Comparison of ENCODE assay signal across 18 cellular contexts in genomic region chr3:190414297-190414696, GRCh38. TPM values are rescaled to one million over a fixed set of nuclear protein-coding genes. Genes with fewer than 3 reads are reported as not detected.
DNase-seq lines count a peak whose midpoint lies in the region; ATAC-seq and TF ChIP-seq lines count a peak whose summit lies in the region.
"Had no signal": no experiment of that assay in that cellular context is flagged by ENCODE, and none has a peak within 500 bp of the region (broad histone marks: within the 10 kb centered on the region; RNA-seq: fewer than 3 reads in every experiment).

No MANE protein-coding gene starts in this region.

- 88 to 100% methylated on average over 2 to 3 of the region's 3 CpGs for WGBS in endodermal cell (ENCODE audit: insufficient coverage in 1 of 2, insufficient read length in 1 of 2), 2 experiments

- no peak overlapping the region for H3K4me3 Mint-ChIP-seq in endodermal cell
- no peak overlapping the region for H3K4me3 Mint-ChIP-seq in stimulated activated effector memory CD8-positive, alpha-beta T cell treated with anti-CD3 and anti-CD28 coated beads, Interleukin-12 subunit alpha, Interleukin-12 subunit beta, amount 100 ng/mL, for 72 hours
- H3K4me3 Mint-ChIP-seq: HFFc6 had no signal

- H3K9me3 Mint-ChIP-seq in endodermal cell, result peaks cover 10% of the 10 kb centered on the region
- no peaks in the 10 kb centered on the region for H3K9me3 Mint-ChIP-seq in stimulated activated effector memory CD8-positive, alpha-beta T cell treated with anti-CD3 and anti-CD28 coated beads, Interleukin-12 subunit alpha, Interleukin-12 subunit beta, amount 100 ng/mL, for 72 hours
- H3K9me3 Mint-ChIP-seq: HFFc6 had no signal

- H3K27ac ChIP-seq in right atrium auricular region (no peak overlapping the region), endodermal cell (ENCODE audit: low read depth, low read length) (no peak overlapping the region)
- H3K27ac ChIP-seq: BLaER1 treated with 17β-estradiol and CSF1 and Interleukin-3, amounts not matched to agents 10 nM and 100 nM; HL-60 had no signal

- TF ChIP-seq CTCF in right atrium auricular region (IDR thresholded peaks at IDR 0.05) (no peak), endodermal cell (conservative IDR thresholded peaks at IDR 0.05) (no peak)

- H3K36me3 ChIP-seq in right atrium auricular region (no peaks in the 10 kb centered on the region), endodermal cell (ENCODE audit: control insufficient read depth, insufficient read depth, low read length) (no peaks in the 10 kb centered on the region)

- no peaks in the 10 kb centered on the region for H3K27me3 Mint-ChIP-seq in endodermal cell (ENCODE audit: insufficient read depth)

- intact Hi-C loops in Right ventricle myocardium superior (cut with DNase I) (no loop called here), left ventricle myocardium superior (cut with micrococcal nuclease) (no loop called here)

- no peak overlapping the region for H3K27ac Mint-ChIP-seq in endodermal cell
- H3K27ac Mint-ChIP-seq in stimulated activated effector memory CD8-positive, alpha-beta T cell treated with anti-CD3 and anti-CD28 coated beads, Interleukin-12 subunit alpha, Interleukin-12 subunit beta, amount 100 ng/mL, for 72 hours, result no peak overlapping the region
- H3K27ac Mint-ChIP-seq: CD4-positive, CD25-positive, alpha-beta regulatory T cell; HFFc6 had no signal

- H3K4me1 ChIP-seq in right atrium auricular region (no peaks in the 10 kb centered on the region), endodermal cell (ENCODE audit: control insufficient read depth, insufficient read depth, low read length) (no peaks in the 10 kb centered on the region)
- H3K4me1 ChIP-seq: BLaER1 treated with 17β-estradiol and CSF1 and Interleukin-3, amounts not matched to agents 10 nM and 100 nM had no signal

- peak; percentile 52 for DNase-seq in Right ventricle myocardium superior
- DNase-seq in right atrium auricular region (ENCODE audit: low spot score), result no peak
- peak; percentile 47 for DNase-seq in endodermal cell
- peak; percentile 50 for DNase-seq in left ventricle myocardium superior
- no peak for DNase-seq in stimulated activated effector memory CD8-positive, alpha-beta T cell treated with anti-CD3 and anti-CD28 coated beads, Interleukin-12 subunit alpha, Interleukin-12 subunit beta, amount 100 ng/mL, for 72 hours (ENCODE audit: low spot score in 2 of 2)
- DNase-seq: ACHN; CD4-positive, CD25-positive, alpha-beta regulatory T cell; DMS53; HCEC 1CT; HFFc6 had no signal

- H3K9me3 ChIP-seq in right atrium auricular region (no peaks in the 10 kb centered on the region), endodermal cell (ENCODE audit: control insufficient read depth, low read length) (peaks cover 12% of the 10 kb centered on the region)

- no peak overlapping the region for H3K9ac ChIP-seq in endodermal cell (ENCODE audit: extremely low read depth, low read length, poor library complexity, severe bottlenecking)
- H3K9ac ChIP-seq: BLaER1 treated with 17β-estradiol and CSF1 and Interleukin-3, amounts not matched to agents 10 nM and 100 nM had no signal

- no peaks in the 10 kb centered on the region for H3K36me3 Mint-ChIP-seq in endodermal cell (ENCODE audit: low read depth)
- H3K36me3 Mint-ChIP-seq in stimulated activated effector memory CD8-positive, alpha-beta T cell treated with anti-CD3 and anti-CD28 coated beads, Interleukin-12 subunit alpha, Interleukin-12 subunit beta, amount 100 ng/mL, for 72 hours, result no peaks in the 10 kb centered on the region
- H3K36me3 Mint-ChIP-seq: CD4-positive, CD25-positive, alpha-beta regulatory T cell had no signal

- ATAC-seq in Right ventricle myocardium superior (ENCODE audit: poor library complexity) (peak; percentile 63), left ventricle myocardium superior (peak; percentile 84), GM19035 (IDR thresholded peaks at IDR 0.05; ENCODE audit: unreplicated experiment) (no peak), GM19328 (IDR thresholded peaks at IDR 0.05; ENCODE audit: unreplicated experiment) (no peak), HG02885 (IDR thresholded peaks at IDR 0.05; ENCODE audit: poor library complexity, unreplicated experiment) (no peak)
- ATAC-seq in stimulated activated effector memory CD8-positive, alpha-beta T cell treated with anti-CD3 and anti-CD28 coated beads, Interleukin-12 subunit alpha, Interleukin-12 subunit beta, amount 100 ng/mL, for 72 hours, result peak; percentile 16
- ATAC-seq: GM12878 had no signal

- no peaks in the 10 kb centered on the region for H3K4me1 Mint-ChIP-seq in endodermal cell
- no peaks in the 10 kb centered on the region for H3K4me1 Mint-ChIP-seq in stimulated activated effector memory CD8-positive, alpha-beta T cell treated with anti-CD3 and anti-CD28 coated beads, Interleukin-12 subunit alpha, Interleukin-12 subunit beta, amount 100 ng/mL, for 72 hours
- H3K4me1 Mint-ChIP-seq: CD4-positive, CD25-positive, alpha-beta regulatory T cell had no signal

- H3K4me3 ChIP-seq in right atrium auricular region (no peak overlapping the region), endodermal cell (ENCODE audit: low read length) (no peak overlapping the region)
- H3K4me3 ChIP-seq: BLaER1 treated with 17β-estradiol and CSF1 and Interleukin-3, amounts not matched to agents 10 nM and 100 nM; GM12878 had no signal

- no peaks in the 10 kb centered on the region for H3K27me3 ChIP-seq in right atrium auricular region
- H3K27me3 ChIP-seq in endodermal cell (ENCODE audit: control insufficient read depth, insufficient read depth, low read length, poor library complexity, severe bottlenecking), result no peaks in the 10 kb centered on the region
- H3K27me3 ChIP-seq: BLaER1 treated with 17β-estradiol and CSF1 and Interleukin-3, amounts not matched to agents 10 nM and 100 nM had no signal

RNA-seq across cellular contexts. Expression of gene CLDN16, which starts 26.3 kb away (rescaled TPM):
- total RNA-seq in Right ventricle myocardium superior, result not detected
- total RNA-seq in right atrium auricular region, result under 1 TPM in 1 of 2 donors, not detected in 1; 0.16 TPM
- total RNA-seq in endodermal cell, result 1 to 10 TPM in 1 of 2 donors, under 1 TPM in 1; 0.40 to 1.1 TPM
- polyA plus RNA-seq in endodermal cell (2013, experiment 1 of 2), result 0.14 TPM
- polyA plus RNA-seq in endodermal cell (2013, experiment 2 of 2), result 0.25 TPM
- total RNA-seq in left ventricle myocardium superior, result not detected
- total RNA-seq: A172; CD4-positive, CD25-positive, alpha-beta regulatory T cell had no signal
- polyA plus RNA-seq: CD4-positive, CD25-positive, alpha-beta regulatory T cell had no signal

RNA-seq across cellular contexts. Expression of gene TMEM207, which starts 35.4 kb away (rescaled TPM):
- not detected for total RNA-seq in Right ventricle myocardium superior
- total RNA-seq in right atrium auricular region, result not detected
- total RNA-seq in endodermal cell, result not detected
- not detected for polyA plus RNA-seq in endodermal cell (2013, experiment 1 of 2)
- not detected for polyA plus RNA-seq in endodermal cell (2013, experiment 2 of 2)
- not detected for total RNA-seq in left ventricle myocardium superior
- total RNA-seq: CD4-positive, CD25-positive, alpha-beta regulatory T cell; GM12878; H4; HFFc6 had no signal
- polyA plus RNA-seq: CD4-positive, CD25-positive, alpha-beta regulatory T cell; GM12878 had no signal

Comparison
In these comparisons a context has a peak if more than half of its experiments do, and no peak if none do; other contexts are left out.
1. DNase-seq: peak in Right ventricle myocardium superior (single experiment), endodermal cell (single experiment) and left ventricle myocardium superior (single experiment); none in right atrium auricular region (single experiment) and stimulated activated effector memory CD8-positive, alpha-beta T cell treated with anti-CD3 and anti-CD28 coated beads, Interleukin-12 subunit alpha, Interleukin-12 subunit beta, amount 100 ng/mL, for 72 hours (0 of 2).
2. ATAC-seq: peak in Right ventricle myocardium superior (single experiment), left ventricle myocardium superior (single experiment) and stimulated activated effector memory CD8-positive, alpha-beta T cell treated with anti-CD3 and anti-CD28 coated beads, Interleukin-12 subunit alpha, Interleukin-12 subunit beta, amount 100 ng/mL, for 72 hours (single experiment); none in GM19035 (single experiment), GM19328 (single experiment) and HG02885 (single experiment).